1 cellular context compared by ENCODE assay signal in genomic region chr4:966266-967112, GRCh38.
TF ChIP-seq lines count a peak whose summit lies in the region.

No MANE protein-coding gene starts in this region.

TF ChIP-seq in GM23338, 12 proteins besides CTCF, POLR2A, EP300 and RAD21:
- TF ChIP-seq EZH2 (IDR thresholded peaks at IDR 0.05; ENCODE audit: low read depth, unreplicated experiment) (no peak), NANOG (IDR thresholded peaks at IDR 0.05; ENCODE audit: borderline replicate concordance) (no peak), CREB1 (CRISPR knock-in tag; IDR thresholded peaks at IDR 0.05; ENCODE audit: low read depth) (no peak), ETS1 (IDR thresholded peaks at IDR 0.05) (no peak), STAT1 (IDR thresholded peaks at IDR 0.05; ENCODE audit: unreplicated experiment) (no peak), REST (IDR thresholded peaks at IDR 0.05; ENCODE audit: unreplicated experiment) (no peak), ZNF462 (CRISPR knock-in tag; IDR thresholded peaks at IDR 0.05) (no peak), JUNB (IDR thresholded peaks at IDR 0.05; ENCODE audit: unreplicated experiment) (no peak), ZNF114 (CRISPR knock-in tag; IDR thresholded peaks at IDR 0.05) (no peak), EZH2phosphoT487 (IDR thresholded peaks at IDR 0.05; ENCODE audit: unreplicated experiment) (no peak), POLR2AphosphoS5 (IDR thresholded peaks at IDR 0.05; ENCODE audit: low read depth) (no peak), ZNF331 (CRISPR knock-in tag; IDR thresholded peaks at IDR 0.05; ENCODE audit: low read depth) (no peak)
